Comparison of ENCODE assay signal across 8 cellular contexts in the genomic region with DNA sequence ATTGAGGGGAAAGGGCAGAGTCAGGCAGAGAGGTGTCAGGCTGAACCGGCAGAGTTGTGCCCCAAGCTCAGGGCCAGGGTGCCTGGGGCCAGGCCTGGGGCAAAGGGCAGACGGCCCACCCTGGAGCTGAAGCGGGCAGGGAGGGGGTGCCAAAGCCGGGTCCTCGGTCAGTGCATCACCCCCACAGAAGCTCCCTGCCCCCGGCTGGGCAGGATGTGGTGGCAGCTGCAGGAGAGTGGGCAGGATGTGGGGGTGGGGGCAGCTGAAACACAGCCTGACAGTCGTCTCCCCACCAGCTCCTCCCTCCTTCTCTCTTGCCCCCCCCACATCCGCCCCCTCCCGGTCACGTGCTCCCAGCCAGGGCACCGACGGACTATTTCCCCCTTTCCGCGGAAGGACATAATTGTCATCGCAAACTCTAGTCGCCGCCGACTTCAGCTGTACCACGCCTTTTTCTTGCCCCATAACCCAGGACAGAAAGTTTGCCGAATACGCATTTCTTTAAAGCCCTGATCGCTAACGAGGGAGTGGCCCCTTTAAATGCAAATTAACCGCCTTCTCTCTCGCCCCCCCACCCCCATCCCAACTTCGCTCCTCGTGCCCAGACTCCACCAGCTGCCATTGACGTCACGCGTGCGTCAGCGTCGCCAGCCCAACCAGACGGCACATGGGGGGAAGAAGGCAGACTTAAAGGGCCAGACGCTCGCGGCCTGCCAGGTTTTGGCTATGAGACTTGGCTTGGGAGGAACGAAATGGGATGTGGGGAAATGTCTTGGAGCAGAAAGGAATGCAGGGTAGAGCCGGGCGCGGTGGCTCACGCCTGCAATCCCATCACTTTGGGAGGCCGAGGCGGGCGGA. TPM values are rescaled to one million over a fixed set of nuclear protein-coding genes. Genes with fewer than 3 reads are reported as not detected.
DNase-seq lines count a peak whose midpoint lies in the region; ATAC-seq lines count a peak whose summit lies in the region.

No MANE protein-coding gene starts in this region.

- no peaks in the 10 kb centered on the region for H3K27me3 Mint-ChIP-seq in central memory CD8-positive, alpha-beta T cell

- peak; percentile 100 for DNase-seq in A172 (ENCODE audit: low spot score)
- DNase-seq in NCI-H446 (lab: John Stamatoyannopoulos, UW) = peak; percentile 97 to 99
- DNase-seq in central memory CD8-positive, alpha-beta T cell (ENCODE audit: low spot score in 2 of 2) = peak; percentile 89 to 96
- DNase-seq in islet precursor cell = peak; percentile 96
- DNase-seq in stimulated activated CD4-positive, alpha-beta T cell treated with anti-CD3 and anti-CD28 coated beads, Interleukin-12 subunit alpha, Interleukin-12 subunit beta, amount 100 ng/mL, for 24 hours (ENCODE audit: low read depth in 2 of 2) = peak; percentile 95 to 97

- peak overlapping the region; percentile 72 for H3K4me3 Mint-ChIP-seq in central memory CD8-positive, alpha-beta T cell

- peaks cover 24% of the 10 kb centered on the region for H3K36me3 Mint-ChIP-seq in central memory CD8-positive, alpha-beta T cell (ENCODE audit: insufficient read depth)

- peaks cover 65% of the 10 kb centered on the region for H3K4me1 Mint-ChIP-seq in central memory CD8-positive, alpha-beta T cell

- ATAC-seq in GM18868 (IDR thresholded peaks at IDR 0.05; ENCODE audit: unreplicated experiment) = peak; percentile 34
- peak; percentile 41 for ATAC-seq in HG03196 (IDR thresholded peaks at IDR 0.05; ENCODE audit: unreplicated experiment)
- ATAC-seq in activated CD4-positive, CD25-positive, alpha-beta regulatory T cell treated with anti-CD3 and anti-CD28 coated beads, Interleukin-2, amount 50 U/mL, for 24 hours = peak; percentile 40 to 42
- ATAC-seq in central memory CD8-positive, alpha-beta T cell (replicated peaks; ENCODE audit: extremely low read depth, poor library complexity, severe bottlenecking) = peak; percentile 52

- H3K9me3 Mint-ChIP-seq in central memory CD8-positive, alpha-beta T cell = no peaks in the 10 kb centered on the region

- peak overlapping the region; percentile 99 for H3K27ac Mint-ChIP-seq in central memory CD8-positive, alpha-beta T cell (ENCODE audit: low read depth)

RNA-seq across cellular contexts. Expression of gene MEF2D, which starts 4.5 kb away (rescaled TPM):
- total RNA-seq in A172 (2014; rRNA removed; shearing (Covaris generic)) = 14.6 and 22.2 TPM in 2 replicates

Comparison
In these comparisons a context has a peak if more than half of its experiments do, and no peak if none do; other contexts are left out.
1. Peak in every context shown above with its lines: DNase-seq and ATAC-seq.